In the genomic region with DNA sequence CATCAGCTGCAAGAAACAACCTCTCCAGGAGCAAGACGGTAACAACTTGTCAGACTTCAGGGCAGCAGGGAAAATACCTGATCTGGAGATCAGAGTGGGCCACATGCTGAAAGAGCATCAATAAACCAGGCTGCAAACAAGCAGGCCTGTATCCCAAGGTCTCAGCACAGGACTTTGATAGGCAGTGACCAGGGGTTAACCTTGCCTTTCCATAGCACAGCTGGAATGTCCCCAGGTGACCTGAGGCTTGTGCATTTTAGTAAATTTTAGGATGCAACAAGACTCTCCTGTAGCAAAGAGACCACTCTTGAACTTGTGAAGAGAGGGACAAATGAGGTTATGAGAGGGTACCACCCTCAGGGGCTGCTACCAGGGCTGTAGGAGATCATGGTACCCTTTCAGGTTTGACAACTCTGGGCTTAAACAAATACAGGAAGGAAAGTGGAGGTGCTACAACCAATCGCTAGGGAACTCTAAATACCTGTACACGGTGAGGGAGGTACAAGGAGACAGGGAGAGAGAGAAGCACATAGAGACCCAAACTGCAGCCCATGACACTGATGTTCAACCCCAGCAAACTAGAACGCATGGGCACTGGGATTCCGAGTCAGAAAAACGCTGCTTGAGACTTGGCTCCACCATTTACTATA, we compare ENCODE assay signal across 18 cellular contexts.
A peak's percentile ranks its signal among the peaks of the same experiment; 100 is the strongest.
DNase-seq lines count a peak whose midpoint lies in the region; ATAC-seq and TF ChIP-seq lines count a peak whose summit lies in the region.
"Had no signal": no experiment of that assay in that cellular context is flagged by ENCODE, and none has a peak within 500 bp of the region (broad histone marks: within the 10 kb centered on the region; RNA-seq: fewer than 3 reads in every experiment).

No MANE protein-coding gene starts in this region.

- H3K4me3 Mint-ChIP-seq in activated T-cell treated with anti-CD3 and anti-CD28 coated beads, Interleukin-2, amount 50 U/mL, for 4 hours: peak overlapping the region; percentile 70
- H3K4me3 Mint-ChIP-seq in CD8-positive, alpha-beta memory T cell: peak overlapping the region; percentile 32 to 79 (median 71)
- peak overlapping the region; percentile 92 for H3K4me3 Mint-ChIP-seq in central memory CD8-positive, alpha-beta T cell
- peak overlapping the region; percentile 84 for H3K4me3 Mint-ChIP-seq in neural crest cell

- POLR2A ChIA-PET in CD8-positive, alpha-beta memory T cell (lab: Charles Lee): no interaction called here

- H3K4me3 ChIP-seq in CD8-positive, alpha-beta memory T cell (ENCODE audit: low read length): no peak overlapping the region
- no peak overlapping the region for H3K4me3 ChIP-seq in Peyer's patch
- H3K4me3 ChIP-seq: GM12878, hepatocyte, suprapubic skin had no signal

- no peaks in the 10 kb centered on the region for H3K9me3 ChIP-seq in CD8-positive, alpha-beta memory T cell (ENCODE audit: low read length)
- H3K9me3 ChIP-seq in Peyer's patch: no peaks in the 10 kb centered on the region
- H3K9me3 ChIP-seq: neutrophil, suprapubic skin had no signal

- no peak for ATAC-seq in activated T-cell treated with anti-CD3 and anti-CD28 coated beads, Interleukin-2, amount 50 U/mL, for 4 hours
- no peak for ATAC-seq in central memory CD8-positive, alpha-beta T cell (replicated peaks; ENCODE audit: extremely low read depth, poor library complexity, severe bottlenecking)
- no peak for ATAC-seq in GM18520 (IDR thresholded peaks at IDR 0.05; ENCODE audit: unreplicated experiment)
- ATAC-seq: GM12878 had no signal

- H3K27me3 Mint-ChIP-seq in activated T-cell treated with anti-CD3 and anti-CD28 coated beads, Interleukin-2, amount 50 U/mL, for 4 hours (ENCODE audit: low read depth): peaks cover 26% of the 10 kb centered on the region
- H3K27me3 Mint-ChIP-seq in CD8-positive, alpha-beta memory T cell: peaks cover 7 to 39% of the 10 kb centered on the region in 2 donors
- H3K27me3 Mint-ChIP-seq in central memory CD8-positive, alpha-beta T cell: peaks cover 41% of the 10 kb centered on the region
- peaks cover 17% of the 10 kb centered on the region for H3K27me3 Mint-ChIP-seq in neural crest cell (ENCODE audit: low read depth)

- peaks cover 10% of the 10 kb centered on the region for H3K4me1 Mint-ChIP-seq in activated T-cell treated with anti-CD3 and anti-CD28 coated beads, Interleukin-2, amount 50 U/mL, for 4 hours (ENCODE audit: low read depth)
- H3K4me1 Mint-ChIP-seq in CD8-positive, alpha-beta memory T cell: peaks cover 14 to 20% (median 15%) of the 10 kb centered on the region in 3 donors
- H3K4me1 Mint-ChIP-seq in central memory CD8-positive, alpha-beta T cell: peaks cover 9% of the 10 kb centered on the region
- H3K4me1 Mint-ChIP-seq in neural crest cell: peaks cover 32% of the 10 kb centered on the region

- no peaks in the 10 kb centered on the region for H3K9me3 Mint-ChIP-seq in activated T-cell treated with anti-CD3 and anti-CD28 coated beads, Interleukin-2, amount 50 U/mL, for 4 hours
- no peaks in the 10 kb centered on the region for H3K9me3 Mint-ChIP-seq in CD8-positive, alpha-beta memory T cell
- no peaks in the 10 kb centered on the region for H3K9me3 Mint-ChIP-seq in central memory CD8-positive, alpha-beta T cell
- H3K9me3 Mint-ChIP-seq in neural crest cell: peaks cover 2% of the 10 kb centered on the region

- peaks cover 3% of the 10 kb centered on the region for H3K4me1 ChIP-seq in CD8-positive, alpha-beta memory T cell (ENCODE audit: insufficient read depth, low read length)
- H3K4me1 ChIP-seq in Peyer's patch: peaks cover 0 to 6% (median 4%) of the 10 kb centered on the region in 4 donors

- TF ChIP-seq CTCF in neural crest cell (conservative IDR thresholded peaks at IDR 0.05) (no peak), Peyer's patch (IDR thresholded peaks at IDR 0.05) (no peak)

- peak overlapping the region in 2 of 8 donors; percentile 29 to 63 for H3K27ac Mint-ChIP-seq in CD8-positive, alpha-beta memory T cell
- H3K27ac Mint-ChIP-seq in central memory CD8-positive, alpha-beta T cell (ENCODE audit: low read depth): no peak overlapping the region
- no peak overlapping the region for H3K27ac Mint-ChIP-seq in neural crest cell (ENCODE audit: unreplicated experiment)

- CTCF ChIA-PET in CD8-positive, alpha-beta memory T cell (lab: Charles Lee): no interaction called here

- no peak for DNase-seq in activated T-cell treated with anti-CD3 and anti-CD28 coated beads, Interleukin-2, amount 50 U/mL, for 4 hours
- DNase-seq in activated T-cell treated with anti-CD3 and anti-CD28 coated beads, Interleukin-2, amount 50 U/mL, for 1 hour: no peak
- no peak for DNase-seq in CD8-positive, alpha-beta memory T cell
- no peak for DNase-seq in central memory CD8-positive, alpha-beta T cell (ENCODE audit: low spot score in 2 of 2)
- no peak for DNase-seq in neural crest cell (ENCODE audit: low read depth, low spot score)
- no peak for DNase-seq in Peyer's patch
- DNase-seq in DMS79 (lab: John Stamatoyannopoulos, UW): no peak
- DNase-seq: amniotic stem cell, GDM1, kidney, mammary epithelial cell, NCI-H1417, NCI-H226 had no signal

- no peak for TF ChIP-seq POLR2A in Peyer's patch (IDR thresholded peaks at IDR 0.05)

- H3K27me3 ChIP-seq in CD8-positive, alpha-beta memory T cell (ENCODE audit: insufficient read depth, low read length, poor library complexity, severe bottlenecking): peaks cover 5% of the 10 kb centered on the region
- no peaks in the 10 kb centered on the region for H3K27me3 ChIP-seq in Peyer's patch
- H3K27me3 ChIP-seq: hepatocyte, suprapubic skin had no signal

- H3K36me3 Mint-ChIP-seq in activated T-cell treated with anti-CD3 and anti-CD28 coated beads, Interleukin-2, amount 50 U/mL, for 4 hours (ENCODE audit: insufficient read depth): no peaks in the 10 kb centered on the region
- H3K36me3 Mint-ChIP-seq in CD8-positive, alpha-beta memory T cell: peaks cover 0 to 5% (median 2%) of the 10 kb centered on the region in 3 donors
- H3K36me3 Mint-ChIP-seq in central memory CD8-positive, alpha-beta T cell (ENCODE audit: insufficient read depth): peaks cover 6% of the 10 kb centered on the region
- peaks cover 10% of the 10 kb centered on the region for H3K36me3 Mint-ChIP-seq in neural crest cell (ENCODE audit: low read depth)

- H3K27ac ChIP-seq in CD8-positive, alpha-beta memory T cell (ENCODE audit: low read depth, low read length): no peak overlapping the region
- H3K27ac ChIP-seq in Peyer's patch: no peak overlapping the region
- H3K27ac ChIP-seq: hepatocyte, neutrophil, suprapubic skin had no signal

- H3K36me3 ChIP-seq in CD8-positive, alpha-beta memory T cell (ENCODE audit: insufficient read depth, low read length): no peaks in the 10 kb centered on the region
- H3K36me3 ChIP-seq in Peyer's patch: no peaks in the 10 kb centered on the region
- H3K36me3 ChIP-seq: neutrophil, suprapubic skin had no signal
